9 cellular contexts compared by ENCODE assay signal in the genomic region with DNA sequence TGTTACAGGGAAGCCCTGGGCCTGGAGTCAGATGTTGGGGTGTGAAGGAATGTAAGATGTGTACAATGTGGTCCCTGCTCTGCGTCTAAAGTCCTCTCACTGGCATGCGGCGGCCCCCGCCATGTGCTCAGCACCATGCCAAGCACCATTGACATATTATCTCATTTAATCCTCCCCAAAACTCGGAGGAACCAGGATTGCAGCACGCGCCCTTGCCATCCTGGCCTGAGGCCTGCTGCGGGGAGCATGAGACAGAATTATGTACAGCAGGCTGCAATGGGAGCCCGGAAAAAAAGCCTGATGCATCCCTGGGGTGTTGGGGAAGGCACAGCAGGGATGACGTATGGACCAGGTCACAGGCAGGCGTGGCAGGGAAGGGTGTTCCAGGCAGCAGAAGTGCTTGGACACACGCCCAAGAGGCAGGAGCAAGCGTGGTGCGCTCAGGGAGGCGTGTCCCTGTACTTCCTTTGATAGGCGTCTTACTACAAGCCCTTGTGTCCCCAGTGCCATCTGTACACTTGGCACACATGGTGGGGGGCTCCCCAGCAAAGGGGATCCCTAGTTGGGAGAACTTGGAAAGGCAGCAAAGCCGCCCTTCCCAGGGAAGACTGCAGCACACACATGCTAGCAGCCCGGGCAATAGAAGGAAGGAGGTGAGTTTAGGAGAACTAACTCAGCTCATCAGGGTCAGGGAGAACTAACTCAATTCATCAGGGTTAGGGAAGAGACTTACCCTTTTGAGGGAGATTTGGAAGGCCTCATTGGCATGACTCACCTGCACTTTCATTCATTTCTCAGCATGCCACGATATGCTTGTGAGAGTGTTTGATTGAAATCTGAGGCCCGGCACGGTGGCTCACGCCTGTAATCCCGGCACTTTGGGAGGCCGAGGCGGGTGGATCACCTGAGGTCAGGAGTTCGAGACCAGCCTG.
DNase-seq lines count a peak whose midpoint lies in the region; ATAC-seq and TF ChIP-seq lines count a peak whose summit lies in the region.
"Had no signal": no experiment of that assay in that cellular context is flagged by ENCODE, and none has a peak within 500 bp of the region (broad histone marks: within the 10 kb centered on the region; RNA-seq: fewer than 3 reads in every experiment).

No MANE protein-coding gene starts in this region.

- H3K4me3 ChIP-seq in fibroblast of pulmonary artery (replicated peaks; ENCODE audit: low read depth, low read length): no peak overlapping the region

- no peak for TF ChIP-seq CTCF in fibroblast of pulmonary artery (IDR thresholded peaks at IDR 0.05; ENCODE audit: low read length, missing control alignments)

- no peak for ATAC-seq in GM19324 (IDR thresholded peaks at IDR 0.05; ENCODE audit: low FRiP score, unreplicated experiment)

- peak; percentile 87 for DNase-seq in ELR (ENCODE audit: low read depth)
- DNase-seq in RKO (ENCODE audit: low spot score): peak; percentile 70
- peak; percentile 81 for DNase-seq in fibroblast of pulmonary artery (ENCODE audit: low read depth)
- peak; percentile 49 for DNase-seq in pons (ENCODE audit: low spot score)
- DNase-seq in glomerular visceral epithelial cell (ENCODE audit: extremely low spot score): no peak
- DNase-seq in stimulated activated CD4-positive, alpha-beta T cell treated with anti-CD3 and anti-CD28 coated beads, Interleukin-12 subunit alpha, Interleukin-12 subunit beta, amount 100 ng/mL, for 4 hours: no peak
- DNase-seq in activated CD8-positive, alpha-beta memory T cell treated with anti-CD3 and anti-CD28 coated beads, Interleukin-2, amount 50 U/mL, for 48 hours: no peak
- DNase-seq: GF-D8 had no signal

Comparison
In these comparisons a context has a peak if more than half of its experiments do, and no peak if none do; other contexts are left out.
1. DNase-seq: peak in ELR (single experiment), RKO (single experiment), fibroblast of pulmonary artery (single experiment) and pons (single experiment); none in glomerular visceral epithelial cell (single experiment), stimulated activated CD4-positive, alpha-beta T cell treated with anti-CD3 and anti-CD28 coated beads, Interleukin-12 subunit alpha, Interleukin-12 subunit beta, amount 100 ng/mL, for 4 hours (single experiment) and activated CD8-positive, alpha-beta memory T cell treated with anti-CD3 and anti-CD28 coated beads, Interleukin-2, amount 50 U/mL, for 48 hours (single experiment).